In the genomic region with DNA sequence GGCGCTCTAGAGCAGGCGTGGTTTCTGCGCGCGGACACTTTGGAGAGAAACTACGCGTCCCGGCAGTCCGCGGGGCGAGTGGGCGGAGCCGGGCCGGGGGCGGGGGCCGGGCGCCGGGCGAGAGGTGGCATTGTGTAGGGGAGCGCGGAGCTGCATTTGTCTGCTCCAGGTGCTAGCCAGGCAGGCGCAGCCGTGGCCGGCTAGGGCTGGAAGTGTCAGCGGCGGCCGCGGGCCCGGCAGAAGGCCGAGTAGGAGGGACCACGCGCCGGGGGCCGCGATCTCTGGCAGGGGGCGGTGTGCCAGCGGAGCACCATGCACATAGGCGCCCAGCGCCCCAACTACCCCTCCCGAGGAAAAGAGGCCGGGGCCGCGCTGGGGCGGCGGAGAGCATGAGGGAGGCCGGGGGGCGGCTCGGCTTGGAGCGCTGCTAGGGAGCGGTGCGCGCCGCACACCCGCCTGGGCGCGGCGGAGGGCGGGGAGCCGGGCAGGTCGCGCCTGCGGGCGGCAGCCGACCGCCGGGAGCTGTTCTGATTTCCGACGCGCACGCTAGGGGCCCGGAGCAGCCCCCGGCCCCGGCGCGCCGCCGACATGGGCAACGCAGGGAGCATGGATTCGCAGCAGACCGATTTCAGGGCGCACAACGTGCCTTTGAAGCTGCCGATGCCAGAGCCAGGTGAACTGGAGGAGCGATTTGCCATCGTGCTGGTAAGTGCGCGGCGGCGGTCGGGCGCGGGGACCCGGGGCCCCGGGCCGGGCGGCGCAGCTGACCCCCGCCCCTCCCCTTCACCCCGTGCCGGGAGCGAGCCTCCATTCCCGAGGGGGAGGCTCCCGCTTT, we compare ENCODE assay signal across 8 cellular contexts. TPM values are rescaled to one million over a fixed set of nuclear protein-coding genes. Genes with fewer than 3 reads are reported as not detected.
DNase-seq lines count a peak whose midpoint lies in the region; ATAC-seq and TF ChIP-seq lines count a peak whose summit lies in the region.

A gene (plus strand): TSS at position 159 of the 835 bp plus-strand sequence.

- no peaks in the 10 kb centered on the region for H3K9me3 Mint-ChIP-seq in activated naive CD4-positive, alpha-beta T cell treated with anti-CD3 and anti-CD28 coated beads, Interleukin-2, amount 50 U/mL, for 72 hours

- peaks cover 0 to 6% of the 10 kb centered on the region in 2 donors for H3K36me3 Mint-ChIP-seq in activated naive CD4-positive, alpha-beta T cell treated with anti-CD3 and anti-CD28 coated beads, Interleukin-2, amount 50 U/mL, for 72 hours

- peak within 1 kb of the TSS; percentile 78 for H3K4me3 ChIP-seq in DOHH2 (ENCODE audit: low read length)
- H3K4me3 ChIP-seq in neuron (ENCODE audit: low read length), result peak within 1 kb of the TSS; percentile 77
- H3K4me3 ChIP-seq in tibial artery, result peak within 1 kb of the TSS; percentile 96 to 98

- peak within 1 kb of the TSS; percentile 73 for H2AFZ ChIP-seq in neuron (ENCODE audit: low read depth, low read length)

- TF ChIP-seq CTCF in DOHH2 (IDR thresholded peaks at IDR 0.05; ENCODE audit: low read depth, low read length, poor library complexity, severe bottlenecking) (peak; percentile 8), tibial artery (IDR thresholded peaks at IDR 0.05) (peak in 1 of 2 experiments; percentile 10)

- H3K4me1 ChIP-seq in DOHH2 (ENCODE audit: control insufficient read depth, low read length) (peaks cover 8% of the 10 kb centered on the region; the same call in 1 of the 2 replicates), neuron (ENCODE audit: insufficient read depth, low read length) (peaks cover 25% of the 10 kb centered on the region), tibial artery (peaks cover 0 to 35% (median 9%) of the 10 kb centered on the region in 4 donors)

- H3K9me2 ChIP-seq in DOHH2 (replicated peaks; ENCODE audit: control insufficient read depth, low read length), result no peaks in the 10 kb centered on the region

- H3K79me2 ChIP-seq in DOHH2 (ENCODE audit: control insufficient read depth, low read length), result no peaks in the 10 kb centered on the region

- no peaks in the 10 kb centered on the region for H3K9me3 ChIP-seq in DOHH2 (ENCODE audit: control insufficient read depth, insufficient read depth, low read length)
- H3K9me3 ChIP-seq in neuron (ENCODE audit: low read length), result no peaks in the 10 kb centered on the region
- no peaks in the 10 kb centered on the region for H3K9me3 ChIP-seq in tibial artery

- DNase-seq in HUDEP-2 (lab: John Stamatoyannopoulos, UW; ENCODE audit: unreplicated experiment in 76 of 76) (peak in 49 of 76 experiments; percentile 1 to 70 (median 30)), OCI-M1 (lab: John Stamatoyannopoulos, UW) (peak; percentile 81), glomerular endothelial cell (ENCODE audit: extremely low read depth, low read depth, low spot score) (no peak), tibial artery (peak; percentile 89 to 93)
- DNase-seq in activated naive CD4-positive, alpha-beta T cell treated with anti-CD3 and anti-CD28 coated beads, Interleukin-2, amount 50 U/mL, for 72 hours (ENCODE audit: low spot score in 2 of 2), result peak in 1 of 2 donors; percentile 75

- no peak within 1 kb of the TSS for H3K27ac Mint-ChIP-seq in activated naive CD4-positive, alpha-beta T cell treated with anti-CD3 and anti-CD28 coated beads, Interleukin-2, amount 50 U/mL, for 72 hours

- peaks cover 35% of the 10 kb centered on the region for H3K27me3 ChIP-seq in DOHH2 (ENCODE audit: control insufficient read depth, low read length)
- peaks cover 3% of the 10 kb centered on the region for H3K27me3 ChIP-seq in neuron (ENCODE audit: insufficient read depth, low read length)
- no peaks in the 10 kb centered on the region for H3K27me3 ChIP-seq in tibial artery

- peak; percentile 88 for ATAC-seq in GM21515 (IDR thresholded peaks at IDR 0.05; ENCODE audit: unreplicated experiment)
- ATAC-seq in activated naive CD4-positive, alpha-beta T cell treated with anti-CD3 and anti-CD28 coated beads, Interleukin-2, amount 50 U/mL, for 72 hours, result peak; percentile 70 to 87

- no peaks in the 10 kb centered on the region for H3F3A ChIP-seq in DOHH2 (ENCODE audit: control insufficient read depth, insufficient read depth)

- no peak within 1 kb of the TSS for H3K27ac ChIP-seq in DOHH2 (ENCODE audit: low read depth, low read length)
- H3K27ac ChIP-seq in tibial artery, result peak within 1 kb of the TSS; percentile 89 to 93

- intact Hi-C loops in tibial artery (cut with DNase I; ENCODE audit: low total_unique reads), result loop anchor here (5.0 to 10.0 kb wide), 4 partner anchors 62 to 290 kb away; no protein-coding TSS in a partner anchor

- H3K4me2 ChIP-seq in DOHH2 (ENCODE audit: low read length), result peak within 1 kb of the TSS; percentile 83

- H3K36me3 ChIP-seq in DOHH2 (ENCODE audit: control insufficient read depth, low read length), result no peaks in the 10 kb centered on the region
- no peaks in the 10 kb centered on the region for H3K36me3 ChIP-seq in neuron (ENCODE audit: insufficient read depth, low read length)
- H3K36me3 ChIP-seq in tibial artery, result no peaks in the 10 kb centered on the region

- H4K20me1 ChIP-seq in DOHH2 (ENCODE audit: control insufficient read depth, insufficient read depth, low read depth, low read length), result no peaks in the 10 kb centered on the region

RNA-seq across cellular contexts. Expression of the gene that starts here (rescaled TPM):
- 1 to 10 TPM in 1 of 2 donors, under 1 TPM in 1; 0.34 to 8.0 TPM for total RNA-seq in activated naive CD4-positive, alpha-beta T cell treated with anti-CD3 and anti-CD28 coated beads, Interleukin-2, amount 50 U/mL, for 72 hours
- 51.6 and 56.6 TPM in 2 replicates for total RNA-seq in glomerular endothelial cell
